8 cellular contexts compared by ENCODE assay signal in genomic region chr3:188154758-188155574, GRCh38. TPM values are rescaled to one million over a fixed set of nuclear protein-coding genes. Genes with fewer than 3 reads are reported as not detected.
DNase-seq lines count a peak whose midpoint lies in the region; ATAC-seq and TF ChIP-seq lines count a peak whose summit lies in the region.

No MANE protein-coding gene starts in this region.

- H3K4me1 ChIP-seq in right cardiac atrium (ENCODE audit: control insufficient read depth, insufficient read depth, low read length) (peaks cover 23% of the 10 kb centered on the region), skeletal muscle tissue (ENCODE audit: control insufficient read depth in 3 of 3, insufficient read depth in 3 of 3, low read length in 3 of 3) (peaks cover 40 to 56% (median 43%) of the 10 kb centered on the region in 3 donors)

- peak overlapping the region; percentile 66 for H3K4me3 ChIP-seq in WERI-Rb-1 (ENCODE audit: low read depth, low read length)
- peak overlapping the region; percentile 82 for H3K4me3 ChIP-seq in right cardiac atrium (ENCODE audit: low read length)
- H3K4me3 ChIP-seq in skeletal muscle tissue (ENCODE audit: low read length in 3 of 3): peak overlapping the region; percentile 64 to 91 (median 86)

- no peak for TF ChIP-seq CTCF in WERI-Rb-1 (IDR thresholded peaks at IDR 0.05; ENCODE audit: low read depth, low read length)

- H3K36me3 ChIP-seq in WERI-Rb-1: no peaks in the 10 kb centered on the region
- no peaks in the 10 kb centered on the region for H3K36me3 ChIP-seq in skeletal muscle tissue (ENCODE audit: control insufficient read depth in 3 of 3, insufficient read depth in 3 of 3, low read length in 3 of 3)

- intact Hi-C loops in right cardiac atrium (cut with DNase I): loop anchor here in 3 of 4 donors (5.0 to 10.0 kb wide), 4 partner anchors 100 to 413 kb away; partner anchors contain the start of gene BCL6 (in 1 of the 3)

- H3K27me3 ChIP-seq in WERI-Rb-1 (ENCODE audit: insufficient read depth, low read depth, severe bottlenecking) (no peaks in the 10 kb centered on the region), right cardiac atrium (ENCODE audit: control insufficient read depth, insufficient read depth) (no peaks in the 10 kb centered on the region), skeletal muscle tissue (ENCODE audit: control insufficient read depth in 3 of 3, insufficient read depth in 3 of 3, low read length in 3 of 3) (no peaks in the 10 kb centered on the region)

- H3K9me3 ChIP-seq in WERI-Rb-1 (ENCODE audit: severe bottlenecking): no peaks in the 10 kb centered on the region
- H3K9me3 ChIP-seq in right cardiac atrium (ENCODE audit: control insufficient read depth, low read length): no peaks in the 10 kb centered on the region
- H3K9me3 ChIP-seq in skeletal muscle tissue (ENCODE audit: control insufficient read depth in 3 of 3, low read length in 3 of 3): no peaks in the 10 kb centered on the region

- H3K27ac ChIP-seq in WERI-Rb-1 (no peak overlapping the region), right cardiac atrium (ENCODE audit: low read length) (peak overlapping the region; percentile 80), skeletal muscle tissue (ENCODE audit: low read depth, low read length) (peak overlapping the region; percentile 96)

- 15% methylated on average over 9 of the region's 9 CpGs for WGBS in right cardiac atrium

- H3K9ac ChIP-seq in skeletal muscle tissue (ENCODE audit: low read depth in 1 of 3, low read length in 3 of 3): peak overlapping the region; percentile 77 to 97 (median 96)

- no peak for DNase-seq in WERI-Rb-1
- no peak for DNase-seq in right cardiac atrium
- no peak for DNase-seq in hippocampal formation (lab: John Stamatoyannopoulos, UW)
- no peak for DNase-seq in retina
- DNase-seq in activated CD4-positive, alpha-beta T cell treated with anti-CD3 and anti-CD28 coated beads, Interleukin-2, amount 50 U/mL, for 1 hour: no peak
- DNase-seq in NCI-H748 treated with DMSO at 0.1 percent for 48 hours (lab: John Stamatoyannopoulos, UW): no peak

- ATAC-seq in GM19025 (IDR thresholded peaks at IDR 0.05; ENCODE audit: low read depth, unreplicated experiment): peak; percentile 4
- no peak for ATAC-seq in right cardiac atrium

RNA-seq across cellular contexts. Expression of gene LPP, which starts 1.0 kb away (rescaled TPM):
- total RNA-seq in right cardiac atrium (100 to 1,000 TPM; 141 to 205 (median 171) TPM), skeletal muscle tissue (28.2 TPM)
- 14.5 TPM for polyA plus RNA-seq in right cardiac atrium
